Comparison of ENCODE assay signal across 9 cellular contexts in genomic region chr4:174828845-174829701, GRCh38. TPM values are rescaled to one million over a fixed set of nuclear protein-coding genes. Genes with fewer than 3 reads are reported as not detected.
A peak's percentile ranks its signal among the peaks of the same experiment; 100 is the strongest.
DNase-seq lines count a peak whose midpoint lies in the region; ATAC-seq, FAIRE-seq and TF ChIP-seq lines count a peak whose summit lies in the region.
"Had no signal": no experiment of that assay in that cellular context is flagged by ENCODE, and none has a peak within 500 bp of the region (broad histone marks: within the 10 kb centered on the region; RNA-seq: fewer than 3 reads in every experiment).

TSS of gene GLRA3 (minus strand) at chr4:174829247. CDS start at chr4:174828811, 436 bp downstream.

- no peak for TF ChIP-seq CTCF in liver (IDR thresholded peaks at IDR 0.05; ENCODE audit: low read depth, low read length, missing input control)
- no peak for TF ChIP-seq CTCF in upper lobe of left lung (IDR thresholded peaks at IDR 0.05)

- H3K9me3 ChIP-seq in liver (ENCODE audit: control insufficient read depth in 4 of 4, low read length in 3 of 4) (no peaks in the 10 kb centered on the region), upper lobe of left lung (no peaks in the 10 kb centered on the region)
- H3K9me3 ChIP-seq: psoas muscle had no signal

- TF ChIP-seq RAD21 in liver (IDR thresholded peaks at IDR 0.05), result no peak

- peak; percentile 65 to 83 for ATAC-seq in upper lobe of left lung (ENCODE audit: low FRiP score in 2 of 2)
- ATAC-seq: psoas muscle had no signal

- H3K27me3 ChIP-seq in liver (ENCODE audit: control insufficient read depth in 4 of 4, insufficient read depth in 4 of 4, low read length in 3 of 4), result peaks cover 0 to 4% (median 2%) of the 10 kb centered on the region in 4 donors
- no peaks in the 10 kb centered on the region for H3K27me3 ChIP-seq in upper lobe of left lung

- TF ChIP-seq POLR2A in upper lobe of left lung (IDR thresholded peaks at IDR 0.05) (no peak), H54 (IDR thresholded peaks at IDR 0.05; ENCODE audit: low read depth, low read length) (no peak)

- TF ChIP-seq EP300 in upper lobe of left lung (IDR thresholded peaks at IDR 0.05), result no peak

- 4% methylated on average over 40 of the region's 40 CpGs for WGBS in liver
- 4% methylated on average over 32 to 40 of the region's 40 CpGs for WGBS in upper lobe of left lung, 2 donors

- H3K4me3 ChIP-seq in liver (ENCODE audit: low read depth in 1 of 3, low read length in 3 of 3) (peak within 1 kb of the TSS in 1 of 3 donors; percentile 12), upper lobe of left lung (peak within 1 kb of the TSS; percentile 22 to 39 (median 28))
- H3K4me3 ChIP-seq: psoas muscle had no signal

- H3K36me3 ChIP-seq in liver (ENCODE audit: control insufficient read depth in 4 of 4, insufficient read depth in 3 of 4, low read depth in 1 of 4, low read length in 3 of 4) (no peaks in the 10 kb centered on the region), upper lobe of left lung (no peaks in the 10 kb centered on the region)

- no peak within 1 kb of the TSS for H3K9ac ChIP-seq in liver (ENCODE audit: low read depth in 1 of 2, low read length in 2 of 2)

- no peak for FAIRE-seq in H54 (lab: Jason Lieb, UNC)

- H3K4me1 ChIP-seq in liver (ENCODE audit: control insufficient read depth in 4 of 4, insufficient read depth in 4 of 4, low read length in 3 of 4), result peaks cover 0 to 4% (median 1%) of the 10 kb centered on the region in 4 donors
- H3K4me1 ChIP-seq in upper lobe of left lung, result peaks cover 0 to 8% (median 5%) of the 10 kb centered on the region in 4 donors
- H3K4me1 ChIP-seq: psoas muscle had no signal

- DNase-seq in COLO829 (ENCODE audit: low spot score) (peak; percentile 27), GM19238 (ENCODE audit: insufficient read length, low spot score) (peak; percentile 5), HT1080 (ENCODE audit: low read depth) (peak; percentile 49), OCI-M1 (lab: John Stamatoyannopoulos, UW) (peak; percentile 40), cerebellum (ENCODE audit: low spot score) (peak; percentile 1), upper lobe of left lung (peak; percentile 57 to 86), H54 (ENCODE audit: insufficient read length, low spot score) (no peak)

- no peak within 1 kb of the TSS for H3K27ac ChIP-seq in liver (ENCODE audit: low read depth in 1 of 2, low read length in 2 of 2)
- H3K27ac ChIP-seq in upper lobe of left lung, result no peak within 1 kb of the TSS
- H3K27ac ChIP-seq: psoas muscle had no signal

TF ChIP-seq in liver, 16 proteins besides CTCF, POLR2A, EP300 and RAD21:
- no peak for TF ChIP-seq EGR1 (IDR thresholded peaks at IDR 0.05; ENCODE audit: low read depth in 2 of 2)
- TF ChIP-seq, protein P1, sequence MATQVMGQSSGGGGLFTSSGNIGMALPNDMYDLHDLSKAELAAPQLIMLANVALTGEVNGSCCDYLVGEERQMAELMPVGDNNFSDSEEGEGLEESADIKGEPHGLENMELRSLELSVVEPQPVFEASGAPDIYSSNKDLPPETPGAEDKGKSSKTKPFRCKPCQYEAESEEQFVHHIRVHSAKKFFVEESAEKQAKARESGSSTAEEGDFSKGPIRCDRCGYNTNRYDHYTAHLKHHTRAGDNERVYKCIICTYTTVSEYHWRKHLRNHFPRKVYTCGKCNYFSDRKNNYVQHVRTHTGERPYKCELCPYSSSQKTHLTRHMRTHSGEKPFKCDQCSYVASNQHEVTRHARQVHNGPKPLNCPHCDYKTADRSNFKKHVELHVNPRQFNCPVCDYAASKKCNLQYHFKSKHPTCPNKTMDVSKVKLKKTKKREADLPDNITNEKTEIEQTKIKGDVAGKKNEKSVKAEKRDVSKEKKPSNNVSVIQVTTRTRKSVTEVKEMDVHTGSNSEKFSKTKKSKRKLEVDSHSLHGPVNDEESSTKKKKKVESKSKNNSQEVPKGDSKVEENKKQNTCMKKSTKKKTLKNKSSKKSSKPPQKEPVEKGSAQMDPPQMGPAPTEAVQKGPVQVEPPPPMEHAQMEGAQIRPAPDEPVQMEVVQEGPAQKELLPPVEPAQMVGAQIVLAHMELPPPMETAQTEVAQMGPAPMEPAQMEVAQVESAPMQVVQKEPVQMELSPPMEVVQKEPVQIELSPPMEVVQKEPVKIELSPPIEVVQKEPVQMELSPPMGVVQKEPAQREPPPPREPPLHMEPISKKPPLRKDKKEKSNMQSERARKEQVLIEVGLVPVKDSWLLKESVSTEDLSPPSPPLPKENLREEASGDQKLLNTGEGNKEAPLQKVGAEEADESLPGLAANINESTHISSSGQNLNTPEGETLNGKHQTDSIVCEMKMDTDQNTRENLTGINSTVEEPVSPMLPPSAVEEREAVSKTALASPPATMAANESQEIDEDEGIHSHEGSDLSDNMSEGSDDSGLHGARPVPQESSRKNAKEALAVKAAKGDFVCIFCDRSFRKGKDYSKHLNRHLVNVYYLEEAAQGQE (IDR thresholded peaks at IDR 0.05), result peak; percentile 98

RNA-seq across cellular contexts. Expression of gene GLRA3, which starts in this region (rescaled TPM):
- not detected in 2 replicates for total RNA-seq in HT1080 (2014; rRNA removed; shearing (Covaris generic))
- polyA plus RNA-seq in HT1080 (2015; cell fraction: cytosol; rRNA removed), result not detected in 2 replicates
- not detected in 2 replicates for polyA plus RNA-seq in HT1080 (2015; cell fraction: nucleus; rRNA removed)
- total RNA-seq in cerebellum, result 8.1 TPM
- total RNA-seq in liver, result not detected
- not detected for polyA plus RNA-seq in liver
- under 1 TPM in 3 of 6 donors, not detected in 3; 0.03 to 0.33 (median 0.15) TPM for total RNA-seq in upper lobe of left lung

Comparison
In these comparisons a context has a peak if more than half of its experiments do, and no peak if none do; other contexts are left out.
1. Peak in DNase-seq in HT1080; RNA of the gene not detected or under 1 TPM.
2. Peak in DNase-seq, ATAC-seq and H3K4me3 ChIP-seq in upper lobe of left lung; RNA of the gene not detected or under 1 TPM.